Comparison of ENCODE assay signal across 1 cellular context in genomic region chr4:88028961-88029360, GRCh38.
TF ChIP-seq lines count a peak whose summit lies in the region.

No MANE protein-coding gene starts in this region.

TF ChIP-seq in endothelial cell of umbilical vein, 7 proteins besides CTCF, POLR2A, EP300 and RAD21:
- no peak for TF ChIP-seq FOS (IDR thresholded peaks at IDR 0.05; ENCODE audit: borderline replicate concordance, insufficient read depth, low read length)
